In genomic region chr12:124286946-124287345, GRCh38 we compare ENCODE assay signal across 24 cellular contexts. TPM values are rescaled to one million over a fixed set of nuclear protein-coding genes. Genes with fewer than 3 reads are reported as not detected.
A peak's percentile ranks its signal among the peaks of the same experiment; 100 is the strongest.
DNase-seq lines count a peak whose midpoint lies in the region; ATAC-seq, FAIRE-seq and TF ChIP-seq lines count a peak whose summit lies in the region.
"Had no signal": no experiment of that assay in that cellular context is flagged by ENCODE, and none has a peak within 500 bp of the region (broad histone marks: within the 10 kb centered on the region; RNA-seq: fewer than 3 reads in every experiment).

No MANE protein-coding gene starts in this region.

- 64% methylated on average over 5 of the region's 5 CpGs for WGBS in HepG2 (ENCODE audit: low lambda C conversion rate)
- WGBS in right lobe of liver (ENCODE audit: insufficient coverage, low coverage, low lambda C conversion rate, missing lambda C conversion rate): 74% methylated on average over 5 of the region's 5 CpGs
- 0% methylated on average over 5 of the region's 5 CpGs for WGBS in K562 (ENCODE audit: insufficient coverage, low coverage, missing lambda C conversion rate)

- CTCF ChIA-PET in HepG2 (lab: Yijun Ruan, JAX; ENCODE audit: low intra/inter-chr PET ratio, low total read pairs) (no interaction called here), HEK293T (lab: Yijun Ruan, JAX) (no interaction called here), K562 (lab: Yijun Ruan, JAX; ENCODE audit: low intra/inter-chr PET ratio) (no interaction called here)

- H4K20me1 ChIP-seq in HepG2 (ENCODE audit: insufficient read depth, low read length) (no peaks in the 10 kb centered on the region), K562 (replicated peaks; ENCODE audit: control insufficient read depth, insufficient read depth, low read length) (0 out of 2 replicates have a peak, but pooled peaks cover 2% of the 10 kb centered on the region)

- in situ Hi-C loops in HepG2 (cut with HindIII; ENCODE audit: extremely low pct_ligation_motif_present, low pct_unique_long_range_greater_than_20kb): no loop called here
- in situ Hi-C loops in K562 (cut with MboI): no loop called here

- no peak for TF ChIP-seq EP300 in HepG2 (IDR thresholded peaks at IDR 0.05; ENCODE audit: low read depth in 2 of 2, low read length in 2 of 2)
- TF ChIP-seq EP300 in HepG2 (CRISPR knock-in tag; IDR thresholded peaks at IDR 0.05; ENCODE audit: borderline replicate concordance): no peak
- TF ChIP-seq EP300 in K562 (IDR thresholded peaks at IDR 0.05; ENCODE audit: low read length): no peak

- TF ChIP-seq RAD21 in HepG2 (CRISPR knock-in tag; IDR thresholded peaks at IDR 0.05): no peak
- no peak for TF ChIP-seq RAD21 in K562 (CRISPR knock-in tag; conservative IDR thresholded peaks at IDR 0.05 in 1 of 2, IDR thresholded peaks at IDR 0.05 in 1 of 2)

- TF ChIP-seq CTCF in HepG2 (CRISPR knock-in tag; IDR thresholded peaks at IDR 0.05): no peak
- no peak for TF ChIP-seq CTCF in right lobe of liver (IDR thresholded peaks at IDR 0.05)
- TF ChIP-seq CTCF in K562 (IDR thresholded peaks at IDR 0.05 in 2 of 3, conservative IDR thresholded peaks at IDR 0.05 in 1 of 3; ENCODE audit: insufficient read depth in 2 of 3, low read depth in 1 of 3, low read length in 3 of 3): no peak
- TF ChIP-seq CTCF in ascending aorta (IDR thresholded peaks at IDR 0.05): no peak

- H3K4me3 ChIP-seq in HepG2 (replicated peaks in 1 of 3; ENCODE audit: insufficient read depth in 1 of 3, low read depth in 2 of 3, low read length in 3 of 3) (no peak overlapping the region), right lobe of liver (no peak overlapping the region), K562 (no peak overlapping the region), ascending aorta (no peak overlapping the region)
- H3K4me3 ChIP-seq: A549, GM12878, GM23248 had no signal

- DNase-seq in HepG2 (ENCODE audit: low spot score): no peak
- DNase-seq in right lobe of liver: no peak
- no peak for DNase-seq in HEK293T (ENCODE audit: extremely low spot score)
- DNase-seq in K562 (ENCODE audit: extremely low read depth in 1 of 4, low spot score in 3 of 4): no peak
- DNase-seq in posterior vena cava (ENCODE audit: low spot score): peak; percentile 19
- DNase-seq in ascending aorta (ENCODE audit: low spot score in 2 of 2): no peak
- DNase-seq in NCI-H526 (lab: John Stamatoyannopoulos, UW): no peak
- DNase-seq: 8988T; ACHN; AML-193; CD4-positive, alpha-beta memory T cell; COR-L47; EL; GDM1; GM23248; H7; HCEC 1CT had no signal

- H3K9me1 ChIP-seq in K562 (ENCODE audit: control insufficient read depth, insufficient read depth, low read length): no peaks in the 10 kb centered on the region

- no peak overlapping the region for H3K9ac ChIP-seq in HepG2 (ENCODE audit: insufficient read depth, low read depth, low read length)
- no peak overlapping the region for H3K9ac ChIP-seq in K562 (ENCODE audit: insufficient read depth in 1 of 2, low read depth in 2 of 2, low read length in 2 of 2)
- H3K9ac ChIP-seq: GM23248 had no signal

- no peak overlapping the region for H3K27ac ChIP-seq in HepG2 (ENCODE audit: extremely low read length, insufficient read depth, low read length)
- H3K27ac ChIP-seq in right lobe of liver: no peak overlapping the region
- no peak overlapping the region for H3K27ac ChIP-seq in K562 (ENCODE audit: extremely low read depth, low read depth, low read length)
- H3K27ac ChIP-seq in ascending aorta: no peak overlapping the region
- H3K27ac ChIP-seq: A549, GM23248 had no signal

- FAIRE-seq in HepG2 (lab: Jason Lieb, UNC) (no peak), K562 (lab: Jason Lieb, UNC) (no peak)
- FAIRE-seq: A549, GM12878, GM19239, H1 had no signal

- intact Hi-C loops in HepG2 (cut with micrococcal nuclease; ENCODE audit: unreplicated experiment): no loop called here
- intact Hi-C loops in right lobe of liver (cut with DNase I): no loop called here
- intact Hi-C loops in K562 (cut with micrococcal nuclease): no loop called here
- intact Hi-C loops in posterior vena cava (cut with DNase I): no loop called here
- intact Hi-C loops in ascending aorta (cut with DNase I): no loop called here

- no peaks in the 10 kb centered on the region for H3K36me3 ChIP-seq in HepG2 (replicated peaks in 1 of 2; ENCODE audit: control insufficient read depth in 1 of 2, insufficient read depth in 2 of 2, low read length in 2 of 2)
- H3K36me3 ChIP-seq in right lobe of liver: no peaks in the 10 kb centered on the region
- H3K36me3 ChIP-seq in K562 (ENCODE audit: control insufficient read depth, insufficient read depth, low read length): no peaks in the 10 kb centered on the region
- no peaks in the 10 kb centered on the region for H3K36me3 ChIP-seq in ascending aorta
- H3K36me3 ChIP-seq: BE2C had no signal

- BruUV-seq in HepG2 (replicated peaks; lab: Mats Ljungman, UMichigan) (no TSS peak), K562 (replicated peaks; lab: Mats Ljungman, UMichigan) (no TSS peak)

- H2AFZ ChIP-seq in HepG2 (ENCODE audit: low read length) (no peak overlapping the region), K562 (ENCODE audit: low read depth, low read length) (no peak overlapping the region)
- H2AFZ ChIP-seq: GM23248 had no signal

- TF ChIP-seq POLR2A in HepG2 (IDR thresholded peaks at IDR 0.05; ENCODE audit: insufficient read depth in 1 of 2, low read depth in 2 of 2, low read length in 2 of 2): no peak
- no peak for TF ChIP-seq POLR2A in right lobe of liver (IDR thresholded peaks at IDR 0.05)
- TF ChIP-seq POLR2A in K562 (conservative IDR thresholded peaks at IDR 0.05): no peak

- H3K4me2 ChIP-seq in HepG2 (ENCODE audit: low read depth, low read length): no peak overlapping the region
- no peak overlapping the region for H3K4me2 ChIP-seq in K562 (ENCODE audit: insufficient read depth, low read length)
- H3K4me2 ChIP-seq: A549 had no signal

- H3K9me3 ChIP-seq in HepG2 (ENCODE audit: low read length) (peaks cover 4% of the 10 kb centered on the region; the same call in 1 of the 2 replicates), right lobe of liver (no peaks in the 10 kb centered on the region), K562 (replicated peaks; ENCODE audit: control insufficient read depth, insufficient read depth, low read depth, low read length) (no peaks in the 10 kb centered on the region), ascending aorta (peaks cover 0 to 8% of the 10 kb centered on the region in 2 donors)
- H3K9me3 ChIP-seq: BE2C had no signal

- H3K4me1 ChIP-seq in HepG2 (ENCODE audit: insufficient read depth, low read length): peaks cover 1% of the 10 kb centered on the region; the same call in 1 of the 2 replicates
- no peaks in the 10 kb centered on the region for H3K4me1 ChIP-seq in right lobe of liver
- H3K4me1 ChIP-seq in K562 (replicated peaks in 1 of 2; ENCODE audit: control insufficient read depth in 2 of 2, insufficient read depth in 2 of 2, low read length in 2 of 2): no peaks in the 10 kb centered on the region
- peaks cover 0 to 12% of the 10 kb centered on the region in 2 donors for H3K4me1 ChIP-seq in ascending aorta
- H3K4me1 ChIP-seq: A549 had no signal

- H3K79me2 ChIP-seq in HepG2 (ENCODE audit: insufficient read depth, low read length): no peaks in the 10 kb centered on the region
- H3K79me2 ChIP-seq in K562 (ENCODE audit: control insufficient read depth, insufficient read depth, low read length): no peaks in the 10 kb centered on the region

- POLR2A ChIA-PET in HepG2 (lab: Yijun Ruan, JAX): no interaction called here
- POLR2A ChIA-PET in HEK293T (lab: Yijun Ruan, JAX): no interaction called here
- POLR2A ChIA-PET in K562 (lab: Yijun Ruan, JAX): interaction anchor here (0.7 kb wide), 1 partner anchor 318 kb away, joined by 3 read pairs; no protein-coding TSS in a partner anchor

- ATAC-seq in HepG2: no peak
- no peak for ATAC-seq in right lobe of liver
- no peak for ATAC-seq in K562
- ATAC-seq in HG03025 (IDR thresholded peaks at IDR 0.05; ENCODE audit: low FRiP score, unreplicated experiment): no peak
- ATAC-seq: GM12878 had no signal

- H3K27me3 ChIP-seq in HepG2 (ENCODE audit: control insufficient read depth in 1 of 2, insufficient read depth in 2 of 2, low read length in 2 of 2): peaks cover 0 to 41% of the 10 kb centered on the region in 2 experiments; a peak in 2 of 5 replicates
- H3K27me3 ChIP-seq in right lobe of liver: no peaks in the 10 kb centered on the region
- peaks cover 44 to 70% of the 10 kb centered on the region in 2 experiments for H3K27me3 ChIP-seq in K562 (ENCODE audit: control insufficient read depth in 2 of 2, insufficient read depth in 2 of 2, low read length in 2 of 2)
- no peaks in the 10 kb centered on the region for H3K27me3 ChIP-seq in ascending aorta
- H3K27me3 ChIP-seq: BE2C had no signal

RNA-seq across cellular contexts. Expression of gene RFLNA, which starts 7.9 kb away (rescaled TPM):
- total RNA-seq in HepG2 (2016; rRNA removed; fragmentation: Illumina TruSeq; extraction: Trizol): not detected in 2 replicates
- total RNA-seq in HepG2 (2016; cell fraction: cytosol; rRNA removed; fragmentation: Illumina TruSeq; extraction: Trizol; ENCODE audit: low read depth): not detected in 2 replicates
- total RNA-seq in HepG2 (2016; cell fraction: insoluble cytoplasmic fraction; rRNA removed; fragmentation: Illumina TruSeq; extraction: Trizol): not detected in 2 replicates
- not detected in 2 replicates for total RNA-seq in HepG2 (2016; cell fraction: membrane; rRNA removed; fragmentation: Illumina TruSeq; extraction: Trizol)
- total RNA-seq in HepG2 (2016; cell fraction: nucleus; rRNA removed; fragmentation: Illumina TruSeq; extraction: Trizol): not detected in 2 replicates
- not detected in 2 replicates for polyA plus RNA-seq in HepG2 (2011; rRNA removed)
- polyA plus RNA-seq in HepG2 (2011; cell fraction: cytosol; rRNA removed): not detected in 2 replicates
- not detected in 2 replicates for polyA plus RNA-seq in HepG2 (2011; cell fraction: nucleus; rRNA removed)
- polyA plus RNA-seq in HepG2 (2012): not detected in 2 replicates
- polyA plus RNA-seq in HepG2 (2016; cell fraction: cytosol; fragmentation: Illumina TruSeq; extraction: Trizol; ENCODE audit: low read depth): not detected in 2 replicates
- not detected in 2 replicates for polyA plus RNA-seq in HepG2 (2016; cell fraction: insoluble cytoplasmic fraction; fragmentation: Illumina TruSeq; extraction: Trizol; ENCODE audit: low read depth)
- polyA plus RNA-seq in HepG2 (2016; cell fraction: membrane; fragmentation: Illumina TruSeq; extraction: Trizol; ENCODE audit: low read depth): not detected in 2 replicates
- polyA plus RNA-seq in HepG2 (2016; cell fraction: nucleus; fragmentation: Illumina TruSeq; extraction: Trizol; ENCODE audit: insufficient read depth, low read depth): not detected in 2 replicates
- polyA minus RNA-seq in HepG2 (2011; rRNA and poly(A)+ RNA removed; ENCODE audit: low replicate concordance): not detected in 2 replicates
- not detected in 2 replicates for polyA minus RNA-seq in HepG2 (2011; cell fraction: cytosol; rRNA and poly(A)+ RNA removed)
- polyA minus RNA-seq in HepG2 (2011; cell fraction: nucleus; rRNA and poly(A)+ RNA removed): not detected in 2 replicates
- total RNA-seq in right lobe of liver: under 1 TPM in 2 of 6 experiments, not detected in 4; 0.12 to 0.31 TPM
- not detected in 2 replicates for total RNA-seq in K562 (2011; cell fraction: chromatin; rRNA removed; ENCODE audit: low replicate concordance)
- total RNA-seq in K562 (2011; cell fraction: nucleolus; rRNA removed): not detected in 2 replicates
- not detected in 2 replicates for total RNA-seq in K562 (2011; cell fraction: nucleoplasm; rRNA removed)
- total RNA-seq in K562 (2014; rRNA removed): not detected in 2 replicates
- total RNA-seq in K562 (2014; rRNA removed; fragmentation: Illumina TruSeq; extraction: Trizol): not detected in 2 replicates
- total RNA-seq in K562 (2015; rRNA removed; fragmentation: Illumina TruSeq; extraction: Trizol): not detected in 2 replicates
- not detected in 2 replicates for total RNA-seq in K562 (2021)
- not detected in 2 replicates for polyA plus RNA-seq in K562 (2011; rRNA removed)
- not detected in 2 replicates for polyA plus RNA-seq in K562 (2011; cell fraction: cytosol; rRNA removed)
- not detected in 2 replicates for polyA plus RNA-seq in K562 (2011; cell fraction: nucleus; rRNA removed)
- not detected in 2 replicates for polyA plus RNA-seq in K562 (2012)
- polyA plus RNA-seq in K562 (2014; fragmentation: Illumina TruSeq; extraction: Trizol): not detected in 2 replicates
- polyA plus RNA-seq in K562 (2014; fragmentation: Nextera tagmentation; extraction: Ambion mirVana): not detected
- not detected in 2 replicates for polyA plus RNA-seq in K562 (2014; rRNA removed)
- not detected in 2 replicates for polyA minus RNA-seq in K562 (2011; rRNA and poly(A)+ RNA removed)
- polyA minus RNA-seq in K562 (2011; cell fraction: cytosol; rRNA and poly(A)+ RNA removed): not detected in 2 replicates
- polyA minus RNA-seq in K562 (2011; cell fraction: nucleus; rRNA and poly(A)+ RNA removed): not detected in 2 replicates
- total RNA-seq in posterior vena cava: 1 to 10 TPM in 1 of 2 donors, under 1 TPM in 1; 0.97 to 1.2 TPM
- total RNA-seq in ascending aorta: not detected
- total RNA-seq: Calu3; CD4-positive, alpha-beta memory T cell; GM12878 had no signal
- polyA plus RNA-seq: A549; CD4-positive, alpha-beta memory T cell had no signal

Comparison
In these comparisons a context has a peak if more than half of its experiments do, and no peak if none do; other contexts are left out.
1. Of the 241 proteins assayed by ChIP-seq in both HepG2 and K562: peak only in HepG2: none; only in K562: ZBTB40; in both: none; in neither: 239; mixed calls (peak in some experiments, not most) for 1.